ENCODE assay signal across 30 cellular contexts in the genomic region with DNA sequence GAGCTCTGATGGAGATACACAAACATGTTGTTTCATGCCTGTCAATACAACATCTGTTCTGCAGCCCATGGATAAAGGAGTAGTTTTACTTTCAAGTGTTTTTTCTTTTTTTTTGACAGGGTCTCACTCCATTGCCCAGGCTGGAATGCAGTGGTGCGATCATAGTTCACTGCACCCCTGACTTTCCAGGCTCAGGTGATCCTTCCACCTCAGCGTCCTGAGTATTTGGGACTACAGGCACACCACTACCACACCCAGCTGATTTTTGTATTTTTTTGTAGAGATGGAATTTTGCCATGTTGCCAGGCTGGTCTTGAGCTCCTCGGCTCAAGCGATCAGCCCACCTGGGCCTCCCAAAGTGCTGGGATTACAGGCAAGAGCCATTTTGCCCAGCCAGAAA.
"Had no signal": no experiment of that assay in that cellular context is flagged by ENCODE, and none has a peak within 500 bp of the region (broad histone marks: within the 10 kb centered on the region; RNA-seq: fewer than 3 reads in every experiment).

No MANE protein-coding gene starts in this region.

- H3K4me3 ChIP-seq: K562, Peyer's patch, SJSA1 had no signal

- H3K27me3 Mint-ChIP-seq: activated CD4-positive, alpha-beta T cell treated with anti-CD3 and anti-CD28 coated beads, Interleukin-2, amount 10 ng/mL, durations not matched to agents 24 days and 14 days; activated naive CD8-positive, alpha-beta T cell treated with anti-CD3 and anti-CD28 coated beads, Interleukin-2, amount 50 U/mL, for 24 hours; activated T-cell treated with anti-CD3 and anti-CD28 coated beads, Interleukin-2, amount 50 U/mL, for 24 hours; brain had no signal

- H3K9me3 Mint-ChIP-seq: activated naive CD4-positive, alpha-beta T cell treated with anti-CD3 and anti-CD28 coated beads, Interleukin-2, amount 50 U/mL, for 72 hours; activated T-cell treated with anti-CD3 and anti-CD28 coated beads, Interleukin-2, amount 50 U/mL, for 24 hours; T-helper 1 cell treated with Interleukin-12 subunit alpha and Interleukin-12 subunit beta and Interleukin-4 antibody, amounts not matched to agents 30 μg/mL and 1 μg/mL, for 36 hours; T-helper 2 cell treated with Interferon-gamma antibody and Interleukin-4, amounts not matched to agents 5 μg/mL and 100 μg/mL, for 36 hours had no signal

- DNase-seq: activated CD4-positive, alpha-beta T cell treated with anti-CD3 and anti-CD28 coated beads, Interleukin-2, amount 10 ng/mL, durations not matched to agents 24 days and 14 days; activated CD4-positive, alpha-beta T cell treated with anti-CD3 and anti-CD28 coated beads, Interleukin-2, amount 50 U/mL, for 4 hours; activated CD8-positive, alpha-beta T cell treated with anti-CD3 and anti-CD28 coated beads, Interleukin-2, amount 10 ng/mL, durations not matched to agents 7 days and 5 days; activated gamma-delta T cell; activated naive CD4-positive, alpha-beta T cell treated with anti-CD3 and anti-CD28 coated beads for 36 hours; activated naive CD8-positive, alpha-beta T cell treated with anti-CD3 and anti-CD28 coated beads, Interleukin-2, amount 50 U/mL, for 24 hours; activated T-cell treated with anti-CD3 and anti-CD28 coated beads, Interleukin-2, amount 50 U/mL, for 24 hours; anterior cingulate cortex; caudate nucleus; cerebellar nuclear complex; NCI-H1092 treated with DMSO at 0.1 percent for 48 hours; NCI-H1436; NCI-H187; NCI-H2029 treated with DMSO at 0.1 percent for 48 hours; NCI-H2107; NCI-H226; NCI-H524 treated with DMSO at 0.1 percent for 48 hours; NK-92 treated with Interleukin-12 subunit alpha and Interleukin-12 subunit beta, amount 100 ng/mL, for 24 hours; PC-3; Peyer's patch; RPMI8226; SHP77 treated with DMSO at 0.1 percent for 48 hours; SK-N-SH had no signal

- H3K4me1 ChIP-seq: Peyer's patch, SJSA1 had no signal

- ATAC-seq: activated CD8-positive, alpha-beta T cell treated with anti-CD3 and anti-CD28 coated beads, Interleukin-2, amount 10 ng/mL, durations not matched to agents 7 days and 5 days; activated naive CD4-positive, alpha-beta T cell treated with anti-CD3 and anti-CD28 coated beads, Interleukin-2, amount 50 U/mL, for 72 hours; activated naive CD8-positive, alpha-beta T cell treated with anti-CD3 and anti-CD28 coated beads, Interleukin-2, amount 50 U/mL, for 24 hours; K562; PC-3 had no signal

- H3K27ac ChIP-seq: Peyer's patch, SJSA1 had no signal

- H3K9me3 ChIP-seq: Peyer's patch, SJSA1, SK-N-SH had no signal

- H3K4me1 Mint-ChIP-seq: activated naive CD8-positive, alpha-beta T cell treated with anti-CD3 and anti-CD28 coated beads, Interleukin-2, amount 50 U/mL, for 24 hours; brain had no signal

- H3K27ac Mint-ChIP-seq: activated CD4-positive, alpha-beta T cell treated with anti-CD3 and anti-CD28 coated beads, Interleukin-2, amount 10 ng/mL, durations not matched to agents 24 days and 14 days; activated CD8-positive, alpha-beta T cell treated with anti-CD3 and anti-CD28 coated beads, Interleukin-2, amount 10 ng/mL, durations not matched to agents 7 days and 5 days; activated naive CD4-positive, alpha-beta T cell treated with anti-CD3 and anti-CD28 coated beads for 36 hours; activated naive CD4-positive, alpha-beta T cell treated with anti-CD3 and anti-CD28 coated beads, Interleukin-2, amount 50 U/mL, for 72 hours; activated naive CD8-positive, alpha-beta T cell treated with anti-CD3 and anti-CD28 coated beads, Interleukin-2, amount 50 U/mL, for 24 hours; activated T-cell treated with anti-CD3 and anti-CD28 coated beads, Interleukin-2, amount 50 U/mL, for 24 hours; activated T-helper 2 cell treated with anti-CD3 and anti-CD28 coated beads, Interferon-gamma antibody, Interleukin-2, Interleukin-4, amounts not matched to agents 10 μg/mL and 5 μg/mL and 100 μg/mL, durations not matched to agents 14 hours and 24 hours and 36 hours; T-helper 1 cell treated with Interleukin-12 subunit alpha and Interleukin-12 subunit beta and Interleukin-4 antibody, amounts not matched to agents 30 μg/mL and 1 μg/mL, for 36 hours; T-helper 2 cell treated with Interferon-gamma antibody and Interleukin-4, amounts not matched to agents 5 μg/mL and 100 μg/mL, for 36 hours had no signal

- H3K27me3 ChIP-seq: Peyer's patch, SJSA1 had no signal

- H3K4me3 Mint-ChIP-seq: activated CD4-positive, alpha-beta T cell treated with anti-CD3 and anti-CD28 coated beads, Interleukin-2, amount 10 ng/mL, durations not matched to agents 24 days and 14 days; activated CD8-positive, alpha-beta T cell treated with anti-CD3 and anti-CD28 coated beads, Interleukin-2, amount 10 ng/mL, durations not matched to agents 7 days and 5 days; activated naive CD4-positive, alpha-beta T cell treated with anti-CD3 and anti-CD28 coated beads for 36 hours; activated naive CD8-positive, alpha-beta T cell treated with anti-CD3 and anti-CD28 coated beads, Interleukin-2, amount 50 U/mL, for 24 hours; activated T-cell treated with anti-CD3 and anti-CD28 coated beads, Interleukin-2, amount 50 U/mL, for 24 hours; brain; T-helper 1 cell treated with Interleukin-12 subunit alpha and Interleukin-12 subunit beta and Interleukin-4 antibody, amounts not matched to agents 30 μg/mL and 1 μg/mL, for 36 hours; T-helper 2 cell treated with Interferon-gamma antibody and Interleukin-4, amounts not matched to agents 5 μg/mL and 100 μg/mL, for 36 hours had no signal

- H3K36me3 ChIP-seq: SJSA1 had no signal
